29 cellular contexts compared by ENCODE assay signal in the genomic region with DNA sequence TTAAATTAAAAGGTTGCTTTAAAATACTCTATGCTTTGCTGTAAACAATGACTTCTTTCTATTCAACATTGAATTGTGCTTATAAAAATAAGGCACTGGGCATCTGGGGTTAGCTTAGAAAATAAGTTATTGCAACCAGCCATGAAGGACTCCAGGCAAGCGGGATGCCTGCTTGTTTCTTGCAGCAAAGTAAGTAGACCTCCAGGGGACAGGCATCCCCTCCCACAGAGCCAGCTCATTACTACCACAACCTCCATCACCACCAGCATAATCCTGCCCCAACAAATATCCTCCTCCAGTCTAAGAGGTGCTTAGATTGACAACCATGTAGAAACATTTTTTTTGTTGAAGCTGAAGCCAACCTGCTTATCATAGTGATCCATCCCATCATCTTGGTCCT.
"Had no signal": no experiment of that assay in that cellular context is flagged by ENCODE, and none has a peak within 500 bp of the region (broad histone marks: within the 10 kb centered on the region; RNA-seq: fewer than 3 reads in every experiment).

No MANE protein-coding gene starts in this region.

- DNase-seq: activated CD4-positive, alpha-beta T cell treated with anti-CD3 and anti-CD28 coated beads, Interleukin-2, amount 10 ng/mL, durations not matched to agents 24 days and 14 days; activated CD4-positive, alpha-beta T cell treated with anti-CD3 and anti-CD28 coated beads, Interleukin-2, amount 50 U/mL, for 4 hours; activated CD8-positive, alpha-beta T cell treated with anti-CD3 and anti-CD28 coated beads for 36 hours; activated gamma-delta T cell; activated naive CD4-positive, alpha-beta T cell treated with Interleukin-2 at 50 U/mL for 16 hours; activated naive CD8-positive, alpha-beta T cell treated with anti-CD3 and anti-CD28 coated beads, Interleukin-2, amount 10 ng/mL, durations not matched to agents 7 days and 5 days; activated T-cell treated with anti-CD3 and anti-CD28 coated beads, Interleukin-2, amount 50 U/mL, for 24 hours; amygdala; body of pancreas; NCI-H1092 treated with DMSO at 0.1 percent for 48 hours; NCI-H1417; NCI-H146; NCI-H187; NCI-H2029 treated with DMSO at 0.1 percent for 48 hours; NCI-H2107; NCI-H2171; NCI-H510A; NCI-H526; NCI-H748 treated with DMSO at 0.1 percent for 48 hours; NK-92 treated with Interleukin-12 subunit alpha and Interleukin-12 subunit beta, amount 100 ng/mL, for 24 hours; SIG-M5; SW 1271; T-helper 1 cell; T-helper 9 cell; WERI-Rb-1 had no signal

- H3K27ac Mint-ChIP-seq: activated CD4-positive, alpha-beta T cell treated with anti-CD3 and anti-CD28 coated beads, Interleukin-2, amount 10 ng/mL, durations not matched to agents 24 days and 14 days; activated CD8-positive, alpha-beta T cell treated with anti-CD3 and anti-CD28 coated beads for 36 hours; activated naive CD4-positive, alpha-beta T cell treated with anti-CD3 and anti-CD28 coated beads, Interleukin-2, amount 50 U/mL, for 24 hours; activated naive CD8-positive, alpha-beta T cell treated with anti-CD3 and anti-CD28 coated beads, Interleukin-2, amount 10 ng/mL, durations not matched to agents 7 days and 5 days; activated T-cell treated with anti-CD3 and anti-CD28 coated beads, Interleukin-2, amount 50 U/mL, for 24 hours; activated T-helper 2 cell treated with anti-CD3 and anti-CD28 coated beads, Interferon-gamma antibody, Interleukin-2, Interleukin-4, amounts not matched to agents 10 μg/mL and 5 μg/mL and 100 μg/mL, durations not matched to agents 14 hours and 24 hours and 36 hours had no signal

- H3K4me1 Mint-ChIP-seq: activated CD4-positive, alpha-beta T cell treated with anti-CD3 and anti-CD28 coated beads, Interleukin-2, amount 10 ng/mL, durations not matched to agents 24 days and 14 days; activated naive CD4-positive, alpha-beta T cell treated with anti-CD3 and anti-CD28 coated beads, Interleukin-2, amount 50 U/mL, for 24 hours; activated naive CD8-positive, alpha-beta T cell treated with anti-CD3 and anti-CD28 coated beads, Interleukin-2, amount 10 ng/mL, durations not matched to agents 7 days and 5 days had no signal

- H3K4me3 Mint-ChIP-seq: activated CD4-positive, alpha-beta T cell treated with anti-CD3 and anti-CD28 coated beads, Interleukin-2, amount 10 ng/mL, durations not matched to agents 24 days and 14 days; activated CD8-positive, alpha-beta T cell treated with anti-CD3 and anti-CD28 coated beads for 36 hours; activated naive CD4-positive, alpha-beta T cell treated with anti-CD3 and anti-CD28 coated beads, Interleukin-2, amount 50 U/mL, for 24 hours; activated naive CD8-positive, alpha-beta T cell treated with anti-CD3 and anti-CD28 coated beads, Interleukin-2, amount 10 ng/mL, durations not matched to agents 7 days and 5 days; activated T-cell treated with anti-CD3 and anti-CD28 coated beads, Interleukin-2, amount 50 U/mL, for 24 hours had no signal

- H3K36me3 Mint-ChIP-seq: activated naive CD4-positive, alpha-beta T cell treated with anti-CD3 and anti-CD28 coated beads, Interleukin-2, amount 50 U/mL, for 24 hours; activated naive CD8-positive, alpha-beta T cell treated with anti-CD3 and anti-CD28 coated beads, Interleukin-2, amount 10 ng/mL, durations not matched to agents 7 days and 5 days had no signal

- H3K9me3 Mint-ChIP-seq: activated CD4-positive, alpha-beta T cell treated with anti-CD3 and anti-CD28 coated beads, Interleukin-2, amount 10 ng/mL, durations not matched to agents 24 days and 14 days; activated naive CD4-positive, alpha-beta T cell treated with anti-CD3 and anti-CD28 coated beads, Interleukin-2, amount 50 U/mL, for 24 hours; activated naive CD8-positive, alpha-beta T cell treated with anti-CD3 and anti-CD28 coated beads, Interleukin-2, amount 10 ng/mL, durations not matched to agents 7 days and 5 days; activated T-cell treated with anti-CD3 and anti-CD28 coated beads, Interleukin-2, amount 50 U/mL, for 24 hours; activated T-helper 2 cell treated with anti-CD3 and anti-CD28 coated beads, Interferon-gamma antibody, Interleukin-2, Interleukin-4, amounts not matched to agents 10 μg/mL and 5 μg/mL and 100 μg/mL, durations not matched to agents 14 hours and 24 hours and 36 hours had no signal

- H3K27me3 Mint-ChIP-seq: activated CD4-positive, alpha-beta T cell treated with anti-CD3 and anti-CD28 coated beads, Interleukin-2, amount 10 ng/mL, durations not matched to agents 24 days and 14 days; activated CD8-positive, alpha-beta T cell treated with anti-CD3 and anti-CD28 coated beads for 36 hours; activated T-cell treated with anti-CD3 and anti-CD28 coated beads, Interleukin-2, amount 50 U/mL, for 24 hours had no signal

- ATAC-seq: activated CD8-positive, alpha-beta T cell treated with anti-CD3 and anti-CD28 coated beads for 36 hours; body of pancreas; Right ventricle myocardium inferior; SK-N-SH treated with all-trans-retinoic acid at 6 μM for 48 hours had no signal
